23 cellular contexts compared by ENCODE assay signal in the genomic region with DNA sequence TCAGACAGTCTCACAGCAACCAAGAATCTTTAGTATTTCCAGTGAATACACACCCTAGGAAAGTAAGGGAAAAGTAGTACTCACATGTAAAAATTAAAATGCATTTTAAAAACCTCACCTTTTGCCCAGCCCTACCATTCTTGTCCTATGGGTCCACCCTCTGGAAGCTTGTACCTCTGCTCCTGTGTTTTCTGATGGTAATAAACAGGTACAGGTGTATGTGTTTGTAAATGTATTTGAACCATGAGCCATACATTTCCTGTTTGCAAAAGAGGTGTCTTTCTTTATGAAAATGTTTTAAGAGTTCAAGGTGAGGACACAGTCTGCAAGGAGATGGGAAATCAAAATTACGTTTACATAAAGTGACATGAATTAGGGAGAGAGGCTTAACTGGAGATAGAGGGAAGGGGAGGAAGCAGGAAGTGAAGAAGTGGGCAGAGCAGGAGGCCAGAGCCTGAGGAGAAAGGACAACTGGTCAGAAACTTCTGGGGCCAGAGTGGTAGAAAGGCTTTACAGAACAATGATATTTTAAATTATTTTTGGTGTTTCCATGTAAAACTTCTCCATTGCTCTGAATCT. TPM values are rescaled to one million over a fixed set of nuclear protein-coding genes. Genes with fewer than 3 reads are reported as not detected.
DNase-seq lines count a peak whose midpoint lies in the region; ATAC-seq, FAIRE-seq and TF ChIP-seq lines count a peak whose summit lies in the region.
"Had no signal": no experiment of that assay in that cellular context is flagged by ENCODE, and none has a peak within 500 bp of the region (broad histone marks: within the 10 kb centered on the region; RNA-seq: fewer than 3 reads in every experiment).

No MANE protein-coding gene starts in this region.

- H3K27me3 Mint-ChIP-seq in activated naive CD8-positive, alpha-beta T cell treated with anti-CD3 and anti-CD28 coated beads, Interleukin-2, amount 10 ng/mL, durations not matched to agents 7 days and 5 days = no peaks in the 10 kb centered on the region
- H3K27me3 Mint-ChIP-seq in activated naive CD8-positive, alpha-beta T cell treated with anti-CD3 and anti-CD28 coated beads, Interleukin-2, amount 50 U/mL, for 24 hours = no peaks in the 10 kb centered on the region

- POLR2A ChIA-PET in activated naive CD8-positive, alpha-beta T cell treated with anti-CD3 and anti-CD28 coated beads, Interleukin-2, amount 10 ng/mL, durations not matched to agents 7 days and 5 days (lab: Charles Lee) = no interaction called here
- POLR2A ChIA-PET in K562 (lab: Yijun Ruan, JAX) = no interaction called here

- no peak for TF ChIP-seq CTCF in K562 (IDR thresholded peaks at IDR 0.05 in 2 of 3, conservative IDR thresholded peaks at IDR 0.05 in 1 of 3; ENCODE audit: insufficient read depth in 2 of 3, low read depth in 1 of 3, low read length in 3 of 3)
- no peak for TF ChIP-seq CTCF in mucosa of descending colon (IDR thresholded peaks at IDR 0.05)

- intact Hi-C loops in K562 (cut with micrococcal nuclease) = no loop called here
- intact Hi-C loops in mucosa of descending colon (cut with DNase I, micrococcal nuclease) = no loop called here
- intact Hi-C loops in Right ventricle myocardium superior (cut with DNase I) = no loop called here

- TF ChIP-seq POLR2A in K562 (conservative IDR thresholded peaks at IDR 0.05) = no peak

- no peak overlapping the region for H3K27ac ChIP-seq in K562 (ENCODE audit: extremely low read depth, low read depth, low read length)
- H3K27ac ChIP-seq: RWPE1 had no signal

- H3K36me3 ChIP-seq in K562 (ENCODE audit: control insufficient read depth, insufficient read depth, low read length) = no peaks in the 10 kb centered on the region
- no peaks in the 10 kb centered on the region for H3K36me3 ChIP-seq in mucosa of descending colon (ENCODE audit: low read depth)
- H3K36me3 ChIP-seq: BE2C, MG63 had no signal

- H3K4me3 ChIP-seq in K562 = no peak overlapping the region
- H3K4me3 ChIP-seq in mucosa of descending colon = no peak overlapping the region
- H3K4me3 ChIP-seq: GM23338, MG63 had no signal

- 0 out of 2 replicates have a peak overlapping the region, but pooled peaks have one; percentile 31 for H2AFZ ChIP-seq in K562 (ENCODE audit: low read depth, low read length)
- H2AFZ ChIP-seq: GM23338 had no signal

- no peaks in the 10 kb centered on the region for H4K20me1 ChIP-seq in K562 (replicated peaks; ENCODE audit: control insufficient read depth, insufficient read depth, low read length)

- peaks cover 29% of the 10 kb centered on the region for H3K36me3 Mint-ChIP-seq in activated naive CD8-positive, alpha-beta T cell treated with anti-CD3 and anti-CD28 coated beads, Interleukin-2, amount 10 ng/mL, durations not matched to agents 7 days and 5 days
- H3K36me3 Mint-ChIP-seq in activated naive CD8-positive, alpha-beta T cell treated with anti-CD3 and anti-CD28 coated beads, Interleukin-2, amount 50 U/mL, for 24 hours (ENCODE audit: low read depth) = no peaks in the 10 kb centered on the region
- H3K36me3 Mint-ChIP-seq: CD8-positive, alpha-beta memory T cell had no signal

- H3K4me1 Mint-ChIP-seq in activated naive CD8-positive, alpha-beta T cell treated with anti-CD3 and anti-CD28 coated beads, Interleukin-2, amount 10 ng/mL, durations not matched to agents 7 days and 5 days = peaks cover 24% of the 10 kb centered on the region
- H3K4me1 Mint-ChIP-seq in activated naive CD8-positive, alpha-beta T cell treated with anti-CD3 and anti-CD28 coated beads, Interleukin-2, amount 50 U/mL, for 24 hours = peaks cover 8% of the 10 kb centered on the region

- peak overlapping the region; percentile 37 for H3K27ac Mint-ChIP-seq in activated naive CD8-positive, alpha-beta T cell treated with anti-CD3 and anti-CD28 coated beads, Interleukin-2, amount 10 ng/mL, durations not matched to agents 7 days and 5 days
- H3K27ac Mint-ChIP-seq in activated naive CD8-positive, alpha-beta T cell treated with anti-CD3 and anti-CD28 coated beads, Interleukin-2, amount 50 U/mL, for 24 hours = no peak overlapping the region
- H3K27ac Mint-ChIP-seq: GM23338, H9 had no signal

- no peaks in the 10 kb centered on the region for H3K79me2 ChIP-seq in K562 (ENCODE audit: control insufficient read depth, insufficient read depth, low read length)

- H3K9me3 Mint-ChIP-seq in activated naive CD8-positive, alpha-beta T cell treated with anti-CD3 and anti-CD28 coated beads, Interleukin-2, amount 10 ng/mL, durations not matched to agents 7 days and 5 days = peaks cover 6% of the 10 kb centered on the region
- H3K9me3 Mint-ChIP-seq in activated naive CD8-positive, alpha-beta T cell treated with anti-CD3 and anti-CD28 coated beads, Interleukin-2, amount 50 U/mL, for 24 hours = no peaks in the 10 kb centered on the region
- H3K9me3 Mint-ChIP-seq: CD8-positive, alpha-beta memory T cell; GM23338; H9 had no signal

- no peaks in the 10 kb centered on the region for H3K27me3 ChIP-seq in K562 (ENCODE audit: control insufficient read depth in 2 of 2, insufficient read depth in 2 of 2, low read length in 2 of 2)
- H3K27me3 ChIP-seq: BE2C, MG63 had no signal

- H3K4me2 ChIP-seq in K562 (ENCODE audit: insufficient read depth, low read length) = no peak overlapping the region
- H3K4me2 ChIP-seq: GM23338 had no signal

- no peak for TF ChIP-seq EP300 in K562 (IDR thresholded peaks at IDR 0.05; ENCODE audit: low read length)

- no TSS peak for BruUV-seq in K562 (replicated peaks; lab: Mats Ljungman, UMichigan)

- no peak overlapping the region for H3K9ac ChIP-seq in K562 (ENCODE audit: insufficient read depth in 1 of 2, low read depth in 2 of 2, low read length in 2 of 2)

- in situ Hi-C loops in K562 (cut with MboI) = no loop called here

- TF ChIP-seq RAD21 in K562 (CRISPR knock-in tag; conservative IDR thresholded peaks at IDR 0.05 in 1 of 2, IDR thresholded peaks at IDR 0.05 in 1 of 2) = no peak

- H3K9me1 ChIP-seq in K562 (ENCODE audit: control insufficient read depth, insufficient read depth, low read length) = no peaks in the 10 kb centered on the region

- H3K4me3 Mint-ChIP-seq in activated naive CD8-positive, alpha-beta T cell treated with anti-CD3 and anti-CD28 coated beads, Interleukin-2, amount 10 ng/mL, durations not matched to agents 7 days and 5 days = no peak overlapping the region
- H3K4me3 Mint-ChIP-seq in activated naive CD8-positive, alpha-beta T cell treated with anti-CD3 and anti-CD28 coated beads, Interleukin-2, amount 50 U/mL, for 24 hours = no peak overlapping the region
- H3K4me3 Mint-ChIP-seq: CD14-positive monocyte; CD8-positive, alpha-beta memory T cell; GM23338; H9 had no signal

- no peak for ATAC-seq in activated naive CD8-positive, alpha-beta T cell treated with anti-CD3 and anti-CD28 coated beads, Interleukin-2, amount 10 ng/mL, durations not matched to agents 7 days and 5 days (ENCODE audit: low read depth)
- no peak for ATAC-seq in activated naive CD8-positive, alpha-beta T cell treated with anti-CD3 and anti-CD28 coated beads, Interleukin-2, amount 50 U/mL, for 24 hours
- ATAC-seq in K562 (no peak), mucosa of descending colon (peak; percentile 73), GM21576 (IDR thresholded peaks at IDR 0.05; ENCODE audit: unreplicated experiment) (no peak), Right ventricle myocardium superior (ENCODE audit: poor library complexity) (no peak)
- ATAC-seq: GM23338, HepG2, Panc1 had no signal

- 10% methylated on average over 1 of the region's 1 CpG for WGBS in K562 (ENCODE audit: insufficient coverage, low coverage, missing lambda C conversion rate)

- no peak for DNase-seq in activated naive CD8-positive, alpha-beta T cell treated with anti-CD3 and anti-CD28 coated beads, Interleukin-2, amount 10 ng/mL, durations not matched to agents 7 days and 5 days
- no peak for DNase-seq in activated naive CD8-positive, alpha-beta T cell treated with anti-CD3 and anti-CD28 coated beads, Interleukin-2, amount 50 U/mL, for 24 hours
- DNase-seq in K562 (ENCODE audit: extremely low read depth in 1 of 4, low spot score in 3 of 4) (no peak), mucosa of descending colon (no peak), midbrain (lab: John Stamatoyannopoulos, UW) (no peak), activated gamma-delta T cell treated with Interleukin-2 at 50 U/mL for 16 hours (no peak), Right ventricle myocardium superior (no peak)
- DNase-seq: 8988T; ACHN; BE2C; Calu3; CD8-positive, alpha-beta memory T cell; H9; NCI-H2029 treated with DMSO at 0.1 percent for 48 hours; NCI-H69; SHP77 treated with DMSO at 0.1 percent for 48 hours had no signal

- H3K9me3 ChIP-seq in K562 (replicated peaks; ENCODE audit: control insufficient read depth, insufficient read depth, low read depth, low read length) = no peaks in the 10 kb centered on the region
- no peaks in the 10 kb centered on the region for H3K9me3 ChIP-seq in mucosa of descending colon
- H3K9me3 ChIP-seq: BE2C, MG63 had no signal

- CTCF ChIA-PET in K562 (lab: Yijun Ruan, JAX; ENCODE audit: low intra/inter-chr PET ratio) = no interaction called here

- H3K4me1 ChIP-seq in K562 (replicated peaks in 1 of 2; ENCODE audit: control insufficient read depth in 2 of 2, insufficient read depth in 2 of 2, low read length in 2 of 2) (0 out of 5 replicates have a peak, but pooled peaks cover 0 to 4% of the 10 kb centered on the region in 2 experiments), mucosa of descending colon (ENCODE audit: low read depth) (peaks cover 6% of the 10 kb centered on the region)
- H3K4me1 ChIP-seq: BE2C had no signal

- FAIRE-seq in K562 (lab: Jason Lieb, UNC) = no peak
- FAIRE-seq: HepG2 had no signal

RNA-seq across cellular contexts. Expression of a gene that starts 52.0 kb away (rescaled TPM):
- 100 to 1,000 TPM; 261 to 265 TPM for total RNA-seq in activated naive CD8-positive, alpha-beta T cell treated with anti-CD3 and anti-CD28 coated beads, Interleukin-2, amount 10 ng/mL, durations not matched to agents 7 days and 5 days
- 173 and 433 TPM in 2 replicates for total RNA-seq in K562 (2011; cell fraction: chromatin; rRNA removed; ENCODE audit: low replicate concordance)
- 69.9 and 88.0 TPM in 2 replicates for total RNA-seq in K562 (2011; cell fraction: nucleolus; rRNA removed)
- 156 and 175 TPM in 2 replicates for total RNA-seq in K562 (2011; cell fraction: nucleoplasm; rRNA removed)
- 50.1 and 55.0 TPM in 2 replicates for total RNA-seq in K562 (2014; rRNA removed)
- 98.4 and 106 TPM in 2 replicates for total RNA-seq in K562 (2014; rRNA removed; fragmentation: Illumina TruSeq; extraction: Trizol)
- total RNA-seq in K562 (2015; rRNA removed; fragmentation: Illumina TruSeq; extraction: Trizol) = 77.7 and 79.5 TPM in 2 replicates
- total RNA-seq in K562 (2021) = 83.1 and 83.2 TPM in 2 replicates
- polyA plus RNA-seq in K562 (2011; rRNA removed) = 126 and 128 TPM in 2 replicates
- polyA plus RNA-seq in K562 (2011; cell fraction: cytosol; rRNA removed) = 19.6 and 49.4 TPM in 2 replicates
- 310 and 362 TPM in 2 replicates for polyA plus RNA-seq in K562 (2011; cell fraction: nucleus; rRNA removed)
- polyA plus RNA-seq in K562 (2012) = 30.0 and 50.2 TPM in 2 replicates
- 62.7 and 68.0 TPM in 2 replicates for polyA plus RNA-seq in K562 (2014; fragmentation: Illumina TruSeq; extraction: Trizol)
- 10 to 100 TPM; 30.6 to 77.7 TPM for polyA plus RNA-seq in K562 (2014; fragmentation: Nextera tagmentation; extraction: Ambion mirVana)
- 57.4 and 61.2 TPM in 2 replicates for polyA plus RNA-seq in K562 (2014; rRNA removed)
- 163 and 190 TPM in 2 replicates for polyA minus RNA-seq in K562 (2011; rRNA and poly(A)+ RNA removed)
- polyA minus RNA-seq in K562 (2011; cell fraction: cytosol; rRNA and poly(A)+ RNA removed) = 32.6 and 42.3 TPM in 2 replicates
- polyA minus RNA-seq in K562 (2011; cell fraction: nucleus; rRNA and poly(A)+ RNA removed) = 289 and 483 TPM in 2 replicates
- 100 to 1,000 TPM; 111 to 213 (median 138) TPM for total RNA-seq in mucosa of descending colon
- 58.4 TPM for total RNA-seq in Right ventricle myocardium superior
